Comparison of ENCODE assay signal across 8 cellular contexts in the genomic region with DNA sequence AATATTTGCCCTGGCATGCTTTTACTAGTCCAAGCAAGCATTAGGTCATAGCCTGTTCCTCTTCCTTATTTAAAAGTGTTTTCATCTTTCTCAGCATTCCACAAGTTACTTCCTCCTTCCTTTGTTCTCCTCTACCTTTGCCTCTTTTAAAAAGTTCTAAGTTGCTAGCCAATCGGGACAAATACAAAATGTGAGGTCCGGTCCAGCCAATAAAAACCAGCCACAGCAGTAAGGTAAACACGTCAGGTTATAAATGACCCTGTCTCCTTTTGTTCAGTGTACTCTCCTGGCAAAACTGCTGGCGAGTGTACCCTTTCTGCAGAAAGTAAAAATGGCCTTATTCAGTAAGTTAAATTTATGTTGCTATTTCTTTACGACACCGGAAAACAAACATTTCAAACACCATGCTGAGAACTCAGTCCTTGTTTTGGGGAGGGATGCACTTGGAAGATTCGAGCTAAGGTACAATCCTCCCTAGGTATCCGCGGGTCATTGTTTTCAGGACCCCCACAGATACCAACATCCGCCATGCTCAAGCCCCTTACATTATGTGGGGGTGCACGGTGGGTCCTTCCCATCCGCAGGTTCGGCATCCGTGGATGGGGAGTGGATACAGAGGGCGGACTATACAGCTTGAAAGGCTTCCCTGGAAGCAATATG. TPM values are rescaled to one million over a fixed set of nuclear protein-coding genes. Genes with fewer than 3 reads are reported as not detected.
A peak's percentile ranks its signal among the peaks of the same experiment; 100 is the strongest.
DNase-seq lines count a peak whose midpoint lies in the region; ATAC-seq, FAIRE-seq and TF ChIP-seq lines count a peak whose summit lies in the region.
"Not testable (repeated sequence)": the region's sequence is repeated elsewhere in the genome, so short reads cannot be mapped to it uniquely, and the experiment has no call there.

No MANE protein-coding gene starts in this region.

- WGBS in esophagus muscularis mucosa: 83% methylated on average over 11 of the region's 15 CpGs

- POLR2A ChIA-PET in CD4-positive, alpha-beta T cell (lab: Charles Lee): interaction anchor here (2.4 kb wide), 1 partner anchor 178 kb away, joined by 13 read pairs; no protein-coding TSS in a partner anchor

- H3K27ac ChIP-seq in CD4-positive, alpha-beta T cell (ENCODE audit: low read depth, low read length); neutrophil: not testable (repeated sequence)
- peak overlapping the region; percentile 16 for H3K27ac ChIP-seq in astrocyte (ENCODE audit: low read depth, low read length)
- peak overlapping the region; percentile 85 to 95 (median 90) for H3K27ac ChIP-seq in esophagus muscularis mucosa (replicated peaks in 1 of 4)
- peak overlapping the region; percentile 83 for H3K27ac ChIP-seq in temporal lobe (ENCODE audit: low read depth, low read length)

- H3K36me3 Mint-ChIP-seq in CD4-positive, alpha-beta T cell (ENCODE audit: low read depth): peaks cover 27% of the 10 kb centered on the region
- H3K36me3 Mint-ChIP-seq in T-helper 17 cell (ENCODE audit: low read depth); astrocyte (ENCODE audit: low read depth, unreplicated experiment): not testable (repeated sequence)

- not testable (repeated sequence) for H3K27me3 Mint-ChIP-seq in CD4-positive, alpha-beta T cell; T-helper 17 cell; astrocyte (ENCODE audit: low read depth, unreplicated experiment)

- H3K4me3 ChIP-seq in astrocyte (ENCODE audit: insufficient read depth, low read depth, low read length): peak overlapping the region; percentile 87
- peak overlapping the region; percentile 88 to 99 (median 94) for H3K4me3 ChIP-seq in esophagus muscularis mucosa
- H3K4me3 ChIP-seq in neutrophil (ENCODE audit: low read depth in 1 of 2, low read length in 1 of 2): peak overlapping the region; percentile 87 to 95

- H4K20me1 ChIP-seq in astrocyte (ENCODE audit: insufficient read depth, low read length): peaks cover 16% of the 10 kb centered on the region

- H3K79me2 ChIP-seq in astrocyte (ENCODE audit: insufficient read depth, low read length): peaks cover 41% of the 10 kb centered on the region

- not testable (repeated sequence) for H3K9me3 Mint-ChIP-seq in CD4-positive, alpha-beta T cell; astrocyte (ENCODE audit: unreplicated experiment)

- H3K36me3 ChIP-seq in astrocyte (ENCODE audit: insufficient read depth, low read length): not testable (repeated sequence)
- H3K36me3 ChIP-seq in esophagus muscularis mucosa (peaks cover 17 to 19% (median 17%) of the 10 kb centered on the region in 4 donors), neutrophil (peaks cover 19% of the 10 kb centered on the region)

- not testable (repeated sequence) for TF ChIP-seq POLR2A in esophagus muscularis mucosa (IDR thresholded peaks at IDR 0.05; ENCODE audit: low read depth)

- peak overlapping the region; percentile 79 for H3K27ac Mint-ChIP-seq in CD4-positive, alpha-beta T cell
- peak overlapping the region; percentile 79 for H3K27ac Mint-ChIP-seq in T-helper 17 cell
- H3K27ac Mint-ChIP-seq in astrocyte (ENCODE audit: unreplicated experiment): peak overlapping the region; percentile 67

- in situ Hi-C loops in KBM-7 (cut with MboI; ENCODE audit: low pct_unique_long_range_greater_than_20kb, low sequenced_read_pairs): not testable (repeated sequence)

- intact Hi-C loops in CD4-positive, alpha-beta T cell (cut with DNase I, micrococcal nuclease): loop anchor here (1.0 to 5.0 kb wide), 6 partner anchors 58 to 915 kb away; no protein-coding TSS in a partner anchor
- intact Hi-C loops in esophagus muscularis mucosa (cut with DNase I): loop anchor here (2.0 kb wide), 1 partner anchor 261 kb away; no protein-coding TSS in a partner anchor
- intact Hi-C loops in left colon (cut with DNase I, micrococcal nuclease): not testable (repeated sequence)

- peak overlapping the region; percentile 92 for H3K9ac ChIP-seq in astrocyte (ENCODE audit: low read length)

- peak overlapping the region; percentile 96 for H2AFZ ChIP-seq in astrocyte (ENCODE audit: low read depth, low read length)

- peak overlapping the region; percentile 85 for H3K4me2 ChIP-seq in astrocyte (ENCODE audit: low read length)

- peaks cover 32% of the 10 kb centered on the region for H3K4me1 Mint-ChIP-seq in CD4-positive, alpha-beta T cell (ENCODE audit: low read depth)
- H3K4me1 Mint-ChIP-seq in T-helper 17 cell: peaks cover 16% of the 10 kb centered on the region
- H3K4me1 Mint-ChIP-seq in astrocyte (ENCODE audit: low read depth, unreplicated experiment): not testable (repeated sequence)

- not testable (repeated sequence) for ATAC-seq in CD4-positive, alpha-beta T cell (ENCODE audit: poor library complexity); T-helper 17 cell
- ATAC-seq in left colon: peak; percentile 62

- H3K9me3 ChIP-seq in CD4-positive, alpha-beta T cell (ENCODE audit: control insufficient read depth, low read length); T-helper 17 cell (ENCODE audit: control insufficient read depth, low read length, poor library complexity, severe bottlenecking); astrocyte (ENCODE audit: insufficient read depth, low read depth, low read length); esophagus muscularis mucosa; neutrophil: not testable (repeated sequence)

- not testable (repeated sequence) for TF ChIP-seq CTCF in CD4-positive, alpha-beta T cell (IDR thresholded peaks at IDR 0.05); astrocyte (IDR thresholded peaks at IDR 0.05; ENCODE audit: insufficient read depth, low read depth, low read length); esophagus muscularis mucosa (IDR thresholded peaks at IDR 0.05); neutrophil (IDR thresholded peaks at IDR 0.05)

- not testable (repeated sequence) for FAIRE-seq in astrocyte (lab: Jason Lieb, UNC)

- DNase-seq in CD4-positive, alpha-beta T cell; T-helper 17 cell; astrocyte (ENCODE audit: low read depth); esophagus muscularis mucosa (ENCODE audit: extremely low spot score): not testable (repeated sequence)
- DNase-seq in KBM-7 (peak; percentile 40), left colon (peak in 1 of 2 donors; percentile 40)

- not testable (repeated sequence) for TF ChIP-seq EP300 in esophagus muscularis mucosa (IDR thresholded peaks at IDR 0.05)

- H3K4me3 Mint-ChIP-seq in CD4-positive, alpha-beta T cell: peak overlapping the region; percentile 92
- H3K4me3 Mint-ChIP-seq in T-helper 17 cell (peak overlapping the region; percentile 97), astrocyte (ENCODE audit: unreplicated experiment) (peak overlapping the region; percentile 83)

- not testable (repeated sequence) for H3K27me3 ChIP-seq in CD4-positive, alpha-beta T cell (ENCODE audit: control insufficient read depth, insufficient read depth, low read length); astrocyte (ENCODE audit: insufficient read depth, low read length); esophagus muscularis mucosa
- peaks cover 32% of the 10 kb centered on the region for H3K27me3 ChIP-seq in neutrophil

- H3K4me1 ChIP-seq in astrocyte (ENCODE audit: insufficient read depth, low read length): not testable (repeated sequence)
- peaks cover 23 to 47% (median 33%) of the 10 kb centered on the region in 4 donors for H3K4me1 ChIP-seq in esophagus muscularis mucosa
- H3K4me1 ChIP-seq in neutrophil (ENCODE audit: control insufficient read depth in 1 of 2, insufficient read depth in 1 of 2, low read depth in 1 of 2, low read length in 1 of 2): peaks cover 8 to 14% of the 10 kb centered on the region in 2 experiments

- CTCF ChIA-PET in CD4-positive, alpha-beta T cell (lab: Charles Lee): interaction anchor here (0.8 to 2.2 kb wide), 4 partner anchors 10 to 261 kb away, joined by 3 to 10 read pairs (median 6); no protein-coding TSS in a partner anchor

RNA-seq across cellular contexts. Expression of a gene that starts 0.6 kb away (rescaled TPM):
- 10 to 100 TPM; 31.2 to 32.9 TPM for total RNA-seq in CD4-positive, alpha-beta T cell
- total RNA-seq in T-helper 17 cell (10 to 100 TPM; 20.8 to 26.4 TPM), astrocyte (51.1 and 58.1 TPM in 2 replicates), esophagus muscularis mucosa (10 to 100 TPM; 37.8 to 49.0 (median 42.9) TPM), left colon (10 to 100 TPM; 30.8 to 31.8 TPM), temporal lobe (75.2 TPM)

RNA-seq across cellular contexts. Expression of a gene that starts 5.1 kb away (rescaled TPM):
- 1 to 10 TPM; 1.6 to 2.1 TPM for total RNA-seq in CD4-positive, alpha-beta T cell
- 1 to 10 TPM in 1 of 2 donors, under 1 TPM in 1; 0.91 to 2.1 TPM for total RNA-seq in T-helper 17 cell
- total RNA-seq in astrocyte: 85.5 and 90.6 TPM in 2 replicates
- 10 to 100 TPM; 14.9 to 17.7 (median 15.5) TPM for total RNA-seq in esophagus muscularis mucosa
- total RNA-seq in left colon: 10 to 100 TPM; 50.5 to 61.8 TPM
- total RNA-seq in temporal lobe: 33.2 TPM

Comparison
In these comparisons a context has a peak if more than half of its experiments do, and no peak if none do; other contexts are left out.
1. RNA of a gene that starts 5.1 kb away (total RNA-seq): 85.5 to 90.6 TPM in astrocyte, 50.5 to 61.8 TPM in left colon, 33.2 TPM in temporal lobe (single experiment) and 14.9 to 17.7 TPM in esophagus muscularis mucosa; 0.91 to 2.1 TPM in T-helper 17 cell and 1.6 to 2.1 TPM in CD4-positive, alpha-beta T cell; every median in the first group is over 4 times any median in the second.
2. Peak in every context shown above with its lines, with median percentiles within 50 percentile points of each other: H3K27ac Mint-ChIP-seq, H3K4me3 Mint-ChIP-seq and H3K4me3 ChIP-seq.